Comparison of ENCODE assay signal across 2 cellular contexts in genomic region chr11:126415128-126415527, GRCh38.
A peak's percentile ranks its signal among the peaks of the same experiment; 100 is the strongest.
TF ChIP-seq lines count a peak whose summit lies in the region.

No MANE protein-coding gene starts in this region.

TF ChIP-seq in liver, 16 proteins besides CTCF, POLR2A, EP300 and RAD21:
- TF ChIP-seq ZBTB33 (IDR thresholded peaks at IDR 0.05) (no peak), EGR1 (IDR thresholded peaks at IDR 0.05; ENCODE audit: low read depth in 2 of 2) (no peak), HNF4A (conservative IDR thresholded peaks at IDR 0.05) (no peak), JUND (IDR thresholded peaks at IDR 0.05) (no peak), GABPA (IDR thresholded peaks at IDR 0.05 in 1 of 2, conservative IDR thresholded peaks at IDR 0.05 in 1 of 2) (no peak), YY1 (IDR thresholded peaks at IDR 0.05) (no peak), NR2F2 (IDR thresholded peaks at IDR 0.05) (peak; percentile 84), RXRA (IDR thresholded peaks at IDR 0.05) (peak in 1 of 2 donors; percentile 7), FOXA1 (IDR thresholded peaks at IDR 0.05) (no peak), TAF1 (conservative IDR thresholded peaks at IDR 0.05) (no peak), FOXA2 (IDR thresholded peaks at IDR 0.05) (no peak), ATF3 (IDR thresholded peaks at IDR 0.05) (no peak), MAX (IDR thresholded peaks at IDR 0.05) (no peak), SP1 (IDR thresholded peaks at IDR 0.05) (no peak), HNF4G (IDR thresholded peaks at IDR 0.05) (no peak), REST (IDR thresholded peaks at IDR 0.05) (no peak)

TF ChIP-seq in HepG2, 621 proteins besides CTCF, POLR2A, EP300 and RAD21 (continued from another document):
- TF ChIP-seq ZXDC (CRISPR knock-in tag; IDR thresholded peaks at IDR 0.05), result no peak
TF ChIP-seq in HepG2: peak in this region for 0.
